In the genomic region with DNA sequence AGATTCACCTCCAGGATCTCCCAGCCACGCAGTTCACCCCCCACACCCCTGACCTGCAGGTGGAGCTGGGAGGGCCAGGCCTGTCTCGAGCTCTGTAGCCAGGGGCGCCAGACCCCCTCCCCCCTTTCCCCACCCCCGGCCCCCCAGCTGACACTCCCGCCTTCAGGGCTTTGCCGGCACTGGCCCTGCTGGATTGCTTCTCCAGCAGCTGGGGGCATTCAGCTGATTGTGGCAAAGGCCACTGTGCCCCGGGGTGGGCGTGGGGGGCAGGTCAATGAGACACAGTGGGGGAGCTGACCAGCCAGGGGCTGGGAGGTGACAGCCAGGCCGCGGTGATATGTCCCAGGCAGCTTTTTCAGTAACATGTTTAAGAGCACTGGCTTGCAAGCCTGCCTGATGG, we compare ENCODE assay signal across 1 cellular context.
TF ChIP-seq lines count a peak whose summit lies in the region.

No MANE protein-coding gene starts in this region.

TF ChIP-seq in HepG2, 621 proteins besides CTCF, POLR2A, EP300 and RAD21 (continued from another document):
- TF ChIP-seq, protein P1, sequence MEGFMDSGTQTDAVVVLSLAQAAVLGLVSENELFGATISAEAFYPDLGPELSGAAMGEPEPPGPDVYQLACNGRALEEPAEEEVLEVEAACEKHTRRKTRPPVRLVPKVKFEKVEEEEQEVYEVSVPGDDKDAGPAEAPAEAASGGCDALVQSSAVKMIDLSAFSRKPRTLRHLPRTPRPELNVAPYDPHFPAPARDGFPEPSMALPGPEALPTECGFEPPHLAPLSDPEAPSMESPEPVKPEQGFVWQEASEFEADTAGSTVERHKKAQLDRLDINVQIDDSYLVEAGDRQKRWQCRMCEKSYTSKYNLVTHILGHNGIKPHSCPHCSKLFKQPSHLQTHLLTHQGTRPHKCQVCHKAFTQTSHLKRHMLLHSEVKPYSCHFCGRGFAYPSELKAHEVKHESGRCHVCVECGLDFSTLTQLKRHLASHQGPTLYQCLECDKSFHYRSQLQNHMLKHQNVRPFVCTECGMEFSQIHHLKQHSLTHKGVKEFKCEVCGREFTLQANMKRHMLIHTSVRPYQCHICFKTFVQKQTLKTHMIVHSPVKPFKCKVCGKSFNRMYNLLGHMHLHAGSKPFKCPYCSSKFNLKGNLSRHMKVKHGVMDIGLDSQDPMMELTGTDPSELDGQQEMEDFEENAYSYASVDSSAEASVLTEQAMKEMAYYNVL (CRISPR knock-in tag; IDR thresholded peaks at IDR 0.05; ENCODE audit: borderline replicate concordance): no peak
- TF ChIP-seq, protein P2, sequence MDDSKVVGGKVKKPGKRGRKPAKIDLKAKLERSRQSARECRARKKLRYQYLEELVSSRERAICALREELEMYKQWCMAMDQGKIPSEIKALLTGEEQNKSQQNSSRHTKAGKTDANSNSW (CRISPR knock-in tag; IDR thresholded peaks at IDR 0.05; ENCODE audit: borderline replicate concordance): no peak
- TF ChIP-seq USF2 (IDR thresholded peaks at IDR 0.05; ENCODE audit: low read depth, low read length): no peak
- no peak for TF ChIP-seq USF2 (CRISPR knock-in tag; IDR thresholded peaks at IDR 0.05; ENCODE audit: borderline replicate concordance)
- no peak for TF ChIP-seq ZNF570 (CRISPR knock-in tag; IDR thresholded peaks at IDR 0.05; ENCODE audit: borderline replicate concordance)
- no peak for TF ChIP-seq ZKSCAN8 (CRISPR knock-in tag; IDR thresholded peaks at IDR 0.05; ENCODE audit: borderline replicate concordance)
